In genomic region chr12:127811988-127812387, GRCh38 we compare ENCODE assay signal across 12 cellular contexts.
A peak's percentile ranks its signal among the peaks of the same experiment; 100 is the strongest.
DNase-seq lines count a peak whose midpoint lies in the region; ATAC-seq and TF ChIP-seq lines count a peak whose summit lies in the region.
"Had no signal": no experiment of that assay in that cellular context is flagged by ENCODE, and none has a peak within 500 bp of the region (broad histone marks: within the 10 kb centered on the region; RNA-seq: fewer than 3 reads in every experiment).

No MANE protein-coding gene starts in this region.

- no peak overlapping the region for H3K27ac Mint-ChIP-seq in T-helper 2 cell treated with Interferon-gamma antibody and Interleukin-4, amounts not matched to agents 5 μg/mL and 100 μg/mL, for 36 hours
- H3K27ac Mint-ChIP-seq in glutamatergic neuron (ENCODE audit: unreplicated experiment), result no peak overlapping the region
- H3K27ac Mint-ChIP-seq: activated T-cell treated with anti-CD3 and anti-CD28 coated beads, Interleukin-2, amount 50 U/mL, for 72 hours had no signal

- H3K4me3 ChIP-seq in uterus, result no peak overlapping the region

- no peaks in the 10 kb centered on the region for H3K27me3 ChIP-seq in uterus
- H3K27me3 ChIP-seq: neutrophil had no signal

- peak; percentile 53 for ATAC-seq in Right ventricle myocardium superior (ENCODE audit: poor library complexity)
- ATAC-seq: activated T-cell treated with anti-CD3 and anti-CD28 coated beads, Interleukin-2, amount 50 U/mL, for 72 hours had no signal

- H3K4me1 ChIP-seq in uterus, result no peaks in the 10 kb centered on the region

- H3K27me3 Mint-ChIP-seq in T-helper 2 cell treated with Interferon-gamma antibody and Interleukin-4, amounts not matched to agents 5 μg/mL and 100 μg/mL, for 36 hours (ENCODE audit: low read depth), result no peaks in the 10 kb centered on the region
- H3K27me3 Mint-ChIP-seq in glutamatergic neuron (ENCODE audit: unreplicated experiment), result no peaks in the 10 kb centered on the region

- H3K4me3 Mint-ChIP-seq in T-helper 2 cell treated with Interferon-gamma antibody and Interleukin-4, amounts not matched to agents 5 μg/mL and 100 μg/mL, for 36 hours, result no peak overlapping the region
- no peak overlapping the region for H3K4me3 Mint-ChIP-seq in glutamatergic neuron (ENCODE audit: unreplicated experiment)
- H3K4me3 Mint-ChIP-seq: activated T-cell treated with anti-CD3 and anti-CD28 coated beads, Interleukin-2, amount 50 U/mL, for 72 hours had no signal

- TF ChIP-seq POLR2A in uterus (IDR thresholded peaks at IDR 0.05), result no peak

- no peaks in the 10 kb centered on the region for H3K36me3 ChIP-seq in uterus
- H3K36me3 ChIP-seq: neutrophil had no signal

- intact Hi-C loops in Right ventricle myocardium superior (cut with DNase I) (no loop called here), cardiac septum (cut with DNase I) (no loop called here), uterus (cut with DNase I; ENCODE audit: low total_unique reads) (no loop called here)

- no peaks in the 10 kb centered on the region for H3K4me1 Mint-ChIP-seq in T-helper 2 cell treated with Interferon-gamma antibody and Interleukin-4, amounts not matched to agents 5 μg/mL and 100 μg/mL, for 36 hours (ENCODE audit: low read depth)
- H3K4me1 Mint-ChIP-seq in glutamatergic neuron (ENCODE audit: low read depth, unreplicated experiment), result no peaks in the 10 kb centered on the region

- H3K9me3 Mint-ChIP-seq in T-helper 2 cell treated with Interferon-gamma antibody and Interleukin-4, amounts not matched to agents 5 μg/mL and 100 μg/mL, for 36 hours, result peaks cover 18% of the 10 kb centered on the region
- peaks cover 3% of the 10 kb centered on the region for H3K9me3 Mint-ChIP-seq in glutamatergic neuron (ENCODE audit: unreplicated experiment)

- DNase-seq in Right ventricle myocardium superior (peak; percentile 53), cardiac septum (ENCODE audit: low spot score) (no peak), caudate nucleus (lab: John Stamatoyannopoulos, UW) (peak in 38 of 61 donors; percentile 9 to 88 (median 39)), islet precursor cell (peak; percentile 95), uterus (peak; percentile 21 to 54), glutamatergic neuron (no peak)
- DNase-seq in T-helper 2 cell treated with Interferon-gamma antibody and Interleukin-4, amounts not matched to agents 5 μg/mL and 100 μg/mL, for 36 hours (ENCODE audit: low spot score), result no peak
- no peak for DNase-seq in central memory CD4-positive, alpha-beta T cell
- DNase-seq: activated T-cell treated with anti-CD3 and anti-CD28 coated beads, Interleukin-2, amount 50 U/mL, for 72 hours; hippocampal formation; NCI-H1105 treated with DMSO at 0.1 percent for 48 hours had no signal

- H3K36me3 Mint-ChIP-seq in T-helper 2 cell treated with Interferon-gamma antibody and Interleukin-4, amounts not matched to agents 5 μg/mL and 100 μg/mL, for 36 hours (ENCODE audit: low read depth), result no peaks in the 10 kb centered on the region
- H3K36me3 Mint-ChIP-seq in glutamatergic neuron (ENCODE audit: unreplicated experiment), result no peaks in the 10 kb centered on the region

- H3K27ac ChIP-seq in caudate nucleus (ENCODE audit: low read depth, low read length) (no peak overlapping the region), uterus (no peak overlapping the region)
- H3K27ac ChIP-seq: neutrophil had no signal

- no peak for TF ChIP-seq CTCF in uterus (IDR thresholded peaks at IDR 0.05)
- TF ChIP-seq CTCF in glutamatergic neuron (IDR thresholded peaks at IDR 0.05; ENCODE audit: partially characterized antibody, unreplicated experiment), result no peak

- no peaks in the 10 kb centered on the region for H3K9me3 ChIP-seq in uterus
- H3K9me3 ChIP-seq: neutrophil had no signal

Comparison
In these comparisons a context has a peak if more than half of its experiments do, and no peak if none do; other contexts are left out.
1. DNase-seq: peak in Right ventricle myocardium superior (single experiment), caudate nucleus (38 of 61), islet precursor cell (single experiment) and uterus (2 of 2); none in cardiac septum (single experiment), T-helper 2 cell treated with Interferon-gamma antibody and Interleukin-4, amounts not matched to agents 5 μg/mL and 100 μg/mL, for 36 hours (single experiment), central memory CD4-positive, alpha-beta T cell (single experiment) and glutamatergic neuron (single experiment).